Comparison of ENCODE assay signal across 26 cellular contexts in genomic region chr13:51315658-51316057, GRCh38. TPM values are rescaled to one million over a fixed set of nuclear protein-coding genes. Genes with fewer than 3 reads are reported as not detected.
DNase-seq lines count a peak whose midpoint lies in the region; TF ChIP-seq lines count a peak whose summit lies in the region.
"Had no signal": no experiment of that assay in that cellular context is flagged by ENCODE, and none has a peak within 500 bp of the region (broad histone marks: within the 10 kb centered on the region; RNA-seq: fewer than 3 reads in every experiment).

No MANE protein-coding gene starts in this region.

- no peak for TF ChIP-seq CTCF in A673 (conservative IDR thresholded peaks at IDR 0.05; ENCODE audit: low read depth, low read length)
- TF ChIP-seq CTCF in chondrocyte (IDR thresholded peaks at IDR 0.05) = no peak

- POLR2A ChIA-PET in A673 (lab: Charles Lee; ENCODE audit: low non-redundant PET) = no interaction called here

- H3K9me3 ChIP-seq in A673 (ENCODE audit: low read depth, low read length, poor library complexity, severe bottlenecking) (no peaks in the 10 kb centered on the region), mesodermal cell (ENCODE audit: control insufficient read depth, low read length) (no peaks in the 10 kb centered on the region)
- H3K9me3 ChIP-seq: Peyer's patch, right atrium auricular region, stomach had no signal

- H3K27me3 Mint-ChIP-seq in chondrocyte (ENCODE audit: low read depth) = peaks cover 3% of the 10 kb centered on the region
- H3K27me3 Mint-ChIP-seq: CD4-positive, alpha-beta T cell had no signal

- peaks cover 25% of the 10 kb centered on the region for H3K4me1 Mint-ChIP-seq in chondrocyte (ENCODE audit: low read depth)
- H3K4me1 Mint-ChIP-seq: activated CD4-positive, alpha-beta T cell treated with anti-CD3 and anti-CD28 coated beads, Interleukin-2, amount 10 ng/mL, durations not matched to agents 24 days and 14 days had no signal

- no peaks in the 10 kb centered on the region for H3K36me3 Mint-ChIP-seq in chondrocyte (ENCODE audit: low read depth)

- H3K4me3 ChIP-seq in A673 (ENCODE audit: low read depth, low read length, poor library complexity, severe bottlenecking) (no peak overlapping the region), mesodermal cell (ENCODE audit: extremely low read depth, insufficient read depth, low read length, poor library complexity, severe bottlenecking) (no peak overlapping the region)
- H3K4me3 ChIP-seq: Peyer's patch, right atrium auricular region, stomach had no signal

- no TSS peak for BruUV-seq in A673 (replicated peaks; lab: Mats Ljungman, UMichigan)

- H3K4me1 ChIP-seq in A673 (ENCODE audit: insufficient read depth, low read length, poor library complexity, severe bottlenecking) = peaks cover 22% of the 10 kb centered on the region
- peaks cover 5% of the 10 kb centered on the region for H3K4me1 ChIP-seq in mesodermal cell (ENCODE audit: control insufficient read depth, insufficient read depth, low read length, poor library complexity, severe bottlenecking)
- H3K4me1 ChIP-seq: Peyer's patch, stomach had no signal

- H3K4me3 Mint-ChIP-seq in chondrocyte (ENCODE audit: unreplicated experiment) = no peak overlapping the region
- H3K4me3 Mint-ChIP-seq: activated CD4-positive, alpha-beta T cell treated with anti-CD3 and anti-CD28 coated beads, Interleukin-2, amount 10 ng/mL, durations not matched to agents 24 days and 14 days; CD4-positive, alpha-beta T cell; H9; neural crest cell had no signal

- peak; percentile 59 for DNase-seq in A673 (ENCODE audit: low spot score)
- DNase-seq in NCI-H2227 (lab: John Stamatoyannopoulos, UW; ENCODE audit: unreplicated experiment) = peak; percentile 37
- DNase-seq in chondrocyte (ENCODE audit: low spot score) = no peak
- DNase-seq in NCI-H2029 treated with DMSO at 0.1 percent for 48 hours (lab: John Stamatoyannopoulos, UW) = no peak
- no peak for DNase-seq in NCI-H128 (lab: John Stamatoyannopoulos, UW; ENCODE audit: unreplicated experiment)
- DNase-seq in EL = no peak
- DNase-seq in NCI-H1092 treated with DMSO at 0.1 percent for 48 hours (lab: John Stamatoyannopoulos, UW) = no peak
- DNase-seq: ACHN; activated CD4-positive, alpha-beta T cell treated with anti-CD3 and anti-CD28 coated beads, Interleukin-2, amount 10 ng/mL, durations not matched to agents 24 days and 14 days; activated CD8-positive, alpha-beta memory T cell treated with anti-CD3 and anti-CD28 coated beads, Interleukin-2, amount 50 U/mL, for 48 hours; activated gamma-delta T cell treated with Interleukin-2 at 50 U/mL for 16 hours; CD4-positive, alpha-beta T cell; DND-41; erythroblast; glutamatergic neuron; H9; Kasumi-1; NCI-H1930; NCI-H526 treated with DMSO at 0.1 percent for 48 hours; Peyer's patch; stimulated activated CD4-positive, alpha-beta T cell treated with anti-CD3 and anti-CD28 coated beads, Interleukin-2, amount 100 ng/mL, for 24 hours; stomach had no signal

- H3K27ac ChIP-seq in A673 (ENCODE audit: low read depth, low read length, poor library complexity, severe bottlenecking) = peak overlapping the region; percentile 49
- H3K27ac ChIP-seq in mesodermal cell (ENCODE audit: low read depth, low read length, severe bottlenecking) = peak overlapping the region; percentile 68
- H3K27ac ChIP-seq: Peyer's patch, right atrium auricular region, stomach had no signal

- H3K36me3 ChIP-seq in A673 (ENCODE audit: insufficient read depth, low read length, poor library complexity, severe bottlenecking) = no peaks in the 10 kb centered on the region
- H3K36me3 ChIP-seq in mesodermal cell (ENCODE audit: control insufficient read depth, insufficient read depth, low read length) = no peaks in the 10 kb centered on the region
- H3K36me3 ChIP-seq: Peyer's patch, right atrium auricular region, stomach had no signal

- 81 to 86% methylated on average over 5 of the region's 5 CpGs for WGBS in mesodermal cell (ENCODE audit: insufficient coverage in 2 of 2), 2 experiments

- H3K27me3 ChIP-seq in A673 (replicated peaks; ENCODE audit: insufficient read depth, low read depth, low read length, poor library complexity) = no peaks in the 10 kb centered on the region
- H3K27me3 ChIP-seq: Peyer's patch, right atrium auricular region, stomach had no signal

- intact Hi-C loops in A673 (cut with micrococcal nuclease; ENCODE audit: unreplicated experiment) = no loop called here

- peak overlapping the region; percentile 84 for H3K27ac Mint-ChIP-seq in chondrocyte (ENCODE audit: unreplicated experiment)
- H3K27ac Mint-ChIP-seq: activated CD4-positive, alpha-beta T cell treated with anti-CD3 and anti-CD28 coated beads, Interleukin-2, amount 10 ng/mL, durations not matched to agents 24 days and 14 days; CD4-positive, alpha-beta T cell had no signal

- CTCF ChIA-PET in A673 (lab: Charles Lee) = interaction anchor here (0.7 kb wide), 1 partner anchor 256 kb away, joined by 6 read pairs; no protein-coding TSS in a partner anchor

- no peaks in the 10 kb centered on the region for H3K9me3 Mint-ChIP-seq in chondrocyte (ENCODE audit: low read depth)
- H3K9me3 Mint-ChIP-seq: activated CD4-positive, alpha-beta T cell treated with anti-CD3 and anti-CD28 coated beads, Interleukin-2, amount 10 ng/mL, durations not matched to agents 24 days and 14 days; CD4-positive, alpha-beta T cell; neural crest cell had no signal

RNA-seq across cellular contexts. Expression of gene SERPINE3, which starts 23.8 kb away (rescaled TPM):
- total RNA-seq in A673 (2021) (not detected in 2 replicates), chondrocyte (not detected in 3 replicates)
- polyA plus RNA-seq in mesodermal cell (2013, experiment 1 of 2) = not detected
- not detected for polyA plus RNA-seq in mesodermal cell (2013, experiment 2 of 2)
- total RNA-seq: activated CD4-positive, alpha-beta T cell treated with anti-CD3 and anti-CD28 coated beads, Interleukin-2, amount 10 ng/mL, durations not matched to agents 24 days and 14 days; CD4-positive, alpha-beta T cell; H9; neural crest cell; Peyer's patch; right atrium auricular region had no signal
- polyA plus RNA-seq: stomach, urinary bladder had no signal

Comparison
In these comparisons a context has a peak if more than half of its experiments do, and no peak if none do; other contexts are left out.
1. DNase-seq: peak in A673 (single experiment) and NCI-H2227 (single experiment); none in chondrocyte (single experiment), NCI-H2029 treated with DMSO at 0.1 percent for 48 hours (single experiment), NCI-H128 (single experiment), EL (single experiment) and NCI-H1092 treated with DMSO at 0.1 percent for 48 hours (single experiment).